1 cellular context compared by ENCODE assay signal in genomic region chr17:76537578-76538280, GRCh38.
A peak's percentile ranks its signal among the peaks of the same experiment; 100 is the strongest.
TF ChIP-seq lines count a peak whose summit lies in the region.

TSS of gene CYGB (minus strand) at chr17:76537709. CDS start at chr17:76537542, 167 bp downstream.

TF ChIP-seq in GM12878, 131 proteins besides CTCF, POLR2A, EP300 and RAD21:
- no peak for TF ChIP-seq SP1 (IDR thresholded peaks at IDR 0.05; ENCODE audit: low read depth, low read length)
- TF ChIP-seq PAX5 (IDR thresholded peaks at IDR 0.05; ENCODE audit: borderline replicate concordance, low read depth, low read length) = no peak
- peak; percentile 48 for TF ChIP-seq SUZ12 (IDR thresholded peaks at IDR 0.05; ENCODE audit: unreplicated experiment)
- no peak for TF ChIP-seq ZBTB11 (CRISPR knock-in tag; IDR thresholded peaks at IDR 0.05)
- no peak for TF ChIP-seq NRF1 (conservative IDR thresholded peaks at IDR 0.05; ENCODE audit: low read depth, low read length)
- TF ChIP-seq NFXL1 (IDR thresholded peaks at IDR 0.05; ENCODE audit: borderline replicate concordance) = no peak
- TF ChIP-seq FOXM1 (IDR thresholded peaks at IDR 0.05; ENCODE audit: low read depth, low read length) = no peak
- TF ChIP-seq BHLHE40 (IDR thresholded peaks at IDR 0.05; ENCODE audit: borderline replicate concordance in 1 of 2, low read depth in 2 of 2, low read length in 1 of 2) = no peak
- TF ChIP-seq PAX8 (IDR thresholded peaks at IDR 0.05) = no peak
